7 cellular contexts compared by ENCODE assay signal in the genomic region with DNA sequence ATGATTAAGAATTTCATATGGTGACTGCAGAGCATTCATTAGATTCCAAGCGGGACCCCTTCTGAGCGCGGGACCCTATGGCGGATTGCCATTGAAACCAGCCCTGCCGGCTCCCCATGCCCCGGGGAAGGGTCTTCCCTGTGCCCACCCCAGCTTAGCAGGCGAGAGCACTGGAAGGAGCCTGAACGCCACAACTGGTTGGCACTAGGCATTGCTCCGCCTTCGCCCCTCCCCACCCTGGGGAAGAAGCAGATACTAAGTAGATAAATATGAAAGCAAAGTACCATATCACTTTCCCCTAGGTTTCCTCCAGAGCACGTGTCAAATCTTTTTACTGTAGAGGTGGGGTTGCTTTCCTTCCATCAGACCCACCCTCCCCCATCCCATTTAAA.
DNase-seq lines count a peak whose midpoint lies in the region; ATAC-seq lines count a peak whose summit lies in the region.

No MANE protein-coding gene starts in this region.

- H3K9me3 Mint-ChIP-seq in stimulated activated naive B cell treated with anti-CD40 and anti-IgM and Interleukin-4, amounts not matched to agents 10 μg/mL and 1 μg/mL and 100 μg/mL, for 72 hours = no peaks in the 10 kb centered on the region

- peaks cover 2 to 9% of the 10 kb centered on the region in 2 donors for H3K4me1 Mint-ChIP-seq in stimulated activated naive B cell treated with anti-CD40 and anti-IgM and Interleukin-4, amounts not matched to agents 10 μg/mL and 1 μg/mL and 100 μg/mL, for 72 hours

- ATAC-seq in stimulated activated naive B cell treated with anti-CD40 and anti-IgM and Interleukin-4, amounts not matched to agents 10 μg/mL and 1 μg/mL and 100 μg/mL, for 72 hours (replicated peaks) = peak; percentile 41 to 54
- no peak for ATAC-seq in stimulated activated naive CD8-positive, alpha-beta T cell treated with anti-CD3 and anti-CD28 coated beads, Interleukin-15, Interleukin-2, amounts not matched to agents 100 U/mL and 50 U/mL, for 24 hours

- H3K4me3 Mint-ChIP-seq in stimulated activated naive B cell treated with anti-CD40 and anti-IgM and Interleukin-4, amounts not matched to agents 10 μg/mL and 1 μg/mL and 100 μg/mL, for 72 hours = peak overlapping the region in 1 of 2 donors; percentile 61

- no peak overlapping the region for H3K27ac Mint-ChIP-seq in stimulated activated naive B cell treated with anti-CD40 and anti-IgM and Interleukin-4, amounts not matched to agents 10 μg/mL and 1 μg/mL and 100 μg/mL, for 72 hours

- DNase-seq in amniotic epithelial cell (ENCODE audit: low read depth) (peak; percentile 6), iPS-NIHi11 (ENCODE audit: low spot score) (peak; percentile 52)
- DNase-seq in stimulated activated naive B cell treated with anti-CD40 and anti-IgM and Interleukin-4, amounts not matched to agents 10 μg/mL and 1 μg/mL and 100 μg/mL, for 72 hours = no peak
- no peak for DNase-seq in stimulated activated naive CD8-positive, alpha-beta T cell treated with anti-CD3 and anti-CD28 coated beads, Interleukin-15, Interleukin-2, amounts not matched to agents 100 U/mL and 50 U/mL, for 24 hours
- DNase-seq in activated CD4-positive, alpha-beta T cell treated with anti-CD3 and anti-CD28 coated beads, Interleukin-2, amount 50 U/mL, for 1 hour = no peak
- DNase-seq in activated CD4-positive, alpha-beta T cell treated with anti-CD3 and anti-CD28 coated beads, Interleukin-2, amount 50 U/mL, for 48 hours = no peak

- H3K27ac ChIP-seq in HUES64 (ENCODE audit: low read depth, low read length) = no peak overlapping the region

- peaks cover 35% of the 10 kb centered on the region for H3K27me3 ChIP-seq in HUES64 (ENCODE audit: insufficient read depth, low read length)

- peaks cover 3% of the 10 kb centered on the region; the same call in 1 of the 2 replicates for H3K4me1 ChIP-seq in HUES64 (ENCODE audit: insufficient read depth, low read length)

- no peaks in the 10 kb centered on the region for H3K36me3 Mint-ChIP-seq in stimulated activated naive B cell treated with anti-CD40 and anti-IgM and Interleukin-4, amounts not matched to agents 10 μg/mL and 1 μg/mL and 100 μg/mL, for 72 hours

- H3K9ac ChIP-seq in HUES64 (ENCODE audit: low read depth, low read length) = no peak overlapping the region

- 8% methylated on average over 8 of the region's 11 CpGs for WGBS in HUES64

- no peaks in the 10 kb centered on the region for H3K9me3 ChIP-seq in HUES64 (ENCODE audit: insufficient read depth, low read depth, low read length)

- no peaks in the 10 kb centered on the region for H3K36me3 ChIP-seq in HUES64 (ENCODE audit: insufficient read depth, low read length)

- peak overlapping the region; percentile 57 for H3K4me3 ChIP-seq in HUES64 (ENCODE audit: low read length)

- peaks cover 17 to 31% of the 10 kb centered on the region in 2 donors for H3K27me3 Mint-ChIP-seq in stimulated activated naive B cell treated with anti-CD40 and anti-IgM and Interleukin-4, amounts not matched to agents 10 μg/mL and 1 μg/mL and 100 μg/mL, for 72 hours

Comparison
In these comparisons a context has a peak if more than half of its experiments do, and no peak if none do; other contexts are left out.
1. DNase-seq: peak in amniotic epithelial cell (single experiment) and iPS-NIHi11 (single experiment); none in stimulated activated naive B cell treated with anti-CD40 and anti-IgM and Interleukin-4, amounts not matched to agents 10 μg/mL and 1 μg/mL and 100 μg/mL, for 72 hours (single experiment), stimulated activated naive CD8-positive, alpha-beta T cell treated with anti-CD3 and anti-CD28 coated beads, Interleukin-15, Interleukin-2, amounts not matched to agents 100 U/mL and 50 U/mL, for 24 hours (single experiment), activated CD4-positive, alpha-beta T cell treated with anti-CD3 and anti-CD28 coated beads, Interleukin-2, amount 50 U/mL, for 1 hour (single experiment) and activated CD4-positive, alpha-beta T cell treated with anti-CD3 and anti-CD28 coated beads, Interleukin-2, amount 50 U/mL, for 48 hours (0 of 2).